In genomic region chr12:4910502-4911315, GRCh38 we compare ENCODE assay signal across 8 cellular contexts. TPM values are rescaled to one million over a fixed set of nuclear protein-coding genes. Genes with fewer than 3 reads are reported as not detected.
DNase-seq lines count a peak whose midpoint lies in the region; ATAC-seq lines count a peak whose summit lies in the region.

No MANE protein-coding gene starts in this region.

- CTCF ChIA-PET in activated CD8-positive, alpha-beta memory T cell treated with anti-CD3 and anti-CD28 coated beads, Interleukin-2, amount 10 ng/mL, durations not matched to agents 7 days and 5 days (lab: Charles Lee), result interaction anchor here (0.6 to 3.6 kb wide), 3 partner anchors 54 to 75 kb away, joined by 3 to 21 read pairs (median 5); no protein-coding TSS in a partner anchor

- H3K36me3 Mint-ChIP-seq in T-helper 2 cell treated with Interferon-gamma antibody and Interleukin-4, amounts not matched to agents 5 μg/mL and 100 μg/mL, for 36 hours (ENCODE audit: low read depth), result peaks cover 2% of the 10 kb centered on the region
- peaks cover 2% of the 10 kb centered on the region for H3K36me3 Mint-ChIP-seq in activated CD8-positive, alpha-beta memory T cell treated with anti-CD3 and anti-CD28 coated beads, Interleukin-2, amount 10 ng/mL, durations not matched to agents 7 days and 5 days
- H3K36me3 Mint-ChIP-seq in stimulated activated naive B cell treated with anti-CD40 and anti-IgM and Interleukin-4, amounts not matched to agents 10 μg/mL and 1 μg/mL and 100 μg/mL, for 72 hours, result peaks cover 0 to 3% of the 10 kb centered on the region in 2 donors

- H3K4me3 Mint-ChIP-seq in T-helper 2 cell treated with Interferon-gamma antibody and Interleukin-4, amounts not matched to agents 5 μg/mL and 100 μg/mL, for 36 hours, result peak overlapping the region; percentile 85
- H3K4me3 Mint-ChIP-seq in activated CD8-positive, alpha-beta memory T cell treated with anti-CD3 and anti-CD28 coated beads, Interleukin-2, amount 10 ng/mL, durations not matched to agents 7 days and 5 days, result peak overlapping the region; percentile 78
- H3K4me3 Mint-ChIP-seq in stimulated activated naive B cell treated with anti-CD40 and anti-IgM and Interleukin-4, amounts not matched to agents 10 μg/mL and 1 μg/mL and 100 μg/mL, for 72 hours, result peak overlapping the region; percentile 84 to 88

- H3K27me3 Mint-ChIP-seq in T-helper 2 cell treated with Interferon-gamma antibody and Interleukin-4, amounts not matched to agents 5 μg/mL and 100 μg/mL, for 36 hours (ENCODE audit: low read depth), result peaks cover 55% of the 10 kb centered on the region
- H3K27me3 Mint-ChIP-seq in activated CD8-positive, alpha-beta memory T cell treated with anti-CD3 and anti-CD28 coated beads, Interleukin-2, amount 10 ng/mL, durations not matched to agents 7 days and 5 days, result peaks cover 63% of the 10 kb centered on the region
- H3K27me3 Mint-ChIP-seq in stimulated activated naive B cell treated with anti-CD40 and anti-IgM and Interleukin-4, amounts not matched to agents 10 μg/mL and 1 μg/mL and 100 μg/mL, for 72 hours, result peaks cover 17 to 25% of the 10 kb centered on the region in 2 donors

- peak overlapping the region; percentile 38 for H3K4me3 ChIP-seq in iPS-11a (ENCODE audit: low read depth, low read length)

- H3K27ac Mint-ChIP-seq in T-helper 2 cell treated with Interferon-gamma antibody and Interleukin-4, amounts not matched to agents 5 μg/mL and 100 μg/mL, for 36 hours, result peak overlapping the region; percentile 32
- peak overlapping the region; percentile 55 for H3K27ac Mint-ChIP-seq in activated CD8-positive, alpha-beta memory T cell treated with anti-CD3 and anti-CD28 coated beads, Interleukin-2, amount 10 ng/mL, durations not matched to agents 7 days and 5 days
- no peak overlapping the region for H3K27ac Mint-ChIP-seq in stimulated activated naive B cell treated with anti-CD40 and anti-IgM and Interleukin-4, amounts not matched to agents 10 μg/mL and 1 μg/mL and 100 μg/mL, for 72 hours

- peaks cover 7% of the 10 kb centered on the region for H3K4me1 Mint-ChIP-seq in T-helper 2 cell treated with Interferon-gamma antibody and Interleukin-4, amounts not matched to agents 5 μg/mL and 100 μg/mL, for 36 hours (ENCODE audit: low read depth)
- H3K4me1 Mint-ChIP-seq in activated CD8-positive, alpha-beta memory T cell treated with anti-CD3 and anti-CD28 coated beads, Interleukin-2, amount 10 ng/mL, durations not matched to agents 7 days and 5 days, result peaks cover 16% of the 10 kb centered on the region
- H3K4me1 Mint-ChIP-seq in stimulated activated naive B cell treated with anti-CD40 and anti-IgM and Interleukin-4, amounts not matched to agents 10 μg/mL and 1 μg/mL and 100 μg/mL, for 72 hours, result peaks cover 13 to 38% of the 10 kb centered on the region in 2 donors

- no peaks in the 10 kb centered on the region for H3K9me3 Mint-ChIP-seq in T-helper 2 cell treated with Interferon-gamma antibody and Interleukin-4, amounts not matched to agents 5 μg/mL and 100 μg/mL, for 36 hours
- H3K9me3 Mint-ChIP-seq in activated CD8-positive, alpha-beta memory T cell treated with anti-CD3 and anti-CD28 coated beads, Interleukin-2, amount 10 ng/mL, durations not matched to agents 7 days and 5 days (ENCODE audit: low read depth), result peaks cover 2% of the 10 kb centered on the region
- peaks cover 2 to 3% of the 10 kb centered on the region in 2 donors for H3K9me3 Mint-ChIP-seq in stimulated activated naive B cell treated with anti-CD40 and anti-IgM and Interleukin-4, amounts not matched to agents 10 μg/mL and 1 μg/mL and 100 μg/mL, for 72 hours

- DNase-seq in T-helper 2 cell treated with Interferon-gamma antibody and Interleukin-4, amounts not matched to agents 5 μg/mL and 100 μg/mL, for 36 hours (ENCODE audit: low spot score), result no peak
- no peak for DNase-seq in T-helper 2 cell
- DNase-seq in activated CD8-positive, alpha-beta memory T cell treated with anti-CD3 and anti-CD28 coated beads, Interleukin-2, amount 10 ng/mL, durations not matched to agents 7 days and 5 days, result no peak
- no peak for DNase-seq in stimulated activated naive B cell treated with anti-CD40 and anti-IgM and Interleukin-4, amounts not matched to agents 10 μg/mL and 1 μg/mL and 100 μg/mL, for 72 hours
- no peak for DNase-seq in NCI-H226
- DNase-seq in SIG-M5 (lab: John Stamatoyannopoulos, UW), result no peak
- no peak for DNase-seq in T1000 (lab: John Stamatoyannopoulos, UW)

- ATAC-seq in activated CD8-positive, alpha-beta memory T cell treated with anti-CD3 and anti-CD28 coated beads, Interleukin-2, amount 10 ng/mL, durations not matched to agents 7 days and 5 days, result no peak
- peak; percentile 59 to 65 for ATAC-seq in stimulated activated naive B cell treated with anti-CD40 and anti-IgM and Interleukin-4, amounts not matched to agents 10 μg/mL and 1 μg/mL and 100 μg/mL, for 72 hours (replicated peaks)

RNA-seq across cellular contexts. Expression of gene KCNA1, which starts 1.0 kb away (rescaled TPM):
- total RNA-seq in activated CD8-positive, alpha-beta memory T cell treated with anti-CD3 and anti-CD28 coated beads, Interleukin-2, amount 10 ng/mL, durations not matched to agents 7 days and 5 days, result not detected
